Comparison of ENCODE assay signal across 1 cellular context in the genomic region with DNA sequence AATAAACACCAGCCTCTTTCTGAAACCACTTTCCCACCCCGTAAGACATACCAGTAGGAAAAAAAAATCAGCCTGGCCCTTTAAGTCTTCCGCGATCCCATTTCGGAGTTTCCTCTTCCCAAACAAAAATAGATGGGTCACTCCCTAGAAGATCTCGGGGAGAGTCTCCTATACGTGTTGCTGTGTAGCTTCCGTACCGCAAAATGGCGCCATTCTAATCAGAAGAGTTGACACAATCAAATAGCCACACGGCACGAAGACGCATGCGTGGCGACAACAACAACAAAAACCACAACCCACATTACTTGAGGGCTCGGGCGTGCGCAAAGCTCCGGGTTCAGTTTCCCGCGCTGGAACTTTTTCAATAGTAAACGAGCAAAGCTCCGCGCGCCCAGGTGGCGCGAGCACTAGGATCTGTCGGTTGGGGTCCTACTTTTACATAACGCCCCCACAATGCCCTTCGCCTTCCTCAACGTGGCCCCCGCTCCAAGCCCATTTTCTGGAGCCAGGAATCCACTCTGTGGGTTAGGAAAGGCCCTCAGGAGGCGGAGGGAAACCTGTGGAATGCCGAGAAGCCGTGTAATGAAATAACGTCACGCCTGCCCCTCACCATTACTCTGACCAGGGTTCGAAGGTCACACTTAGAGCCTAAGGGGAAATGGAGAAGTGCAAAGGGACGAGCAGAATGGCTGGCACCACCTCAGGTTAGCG.
A peak's percentile ranks its signal among the peaks of the same experiment; 100 is the strongest.
TF ChIP-seq lines count a peak whose summit lies in the region.

A gene (minus strand): TSS at position 208 of the 711 bp plus-strand sequence. CDS start 519 bp downstream, outside the sequence.

TF ChIP-seq in HEK293, 187 proteins besides CTCF, POLR2A, EP300 and RAD21 (continued from another document and continues in another):
- TF ChIP-seq, protein P1, sequence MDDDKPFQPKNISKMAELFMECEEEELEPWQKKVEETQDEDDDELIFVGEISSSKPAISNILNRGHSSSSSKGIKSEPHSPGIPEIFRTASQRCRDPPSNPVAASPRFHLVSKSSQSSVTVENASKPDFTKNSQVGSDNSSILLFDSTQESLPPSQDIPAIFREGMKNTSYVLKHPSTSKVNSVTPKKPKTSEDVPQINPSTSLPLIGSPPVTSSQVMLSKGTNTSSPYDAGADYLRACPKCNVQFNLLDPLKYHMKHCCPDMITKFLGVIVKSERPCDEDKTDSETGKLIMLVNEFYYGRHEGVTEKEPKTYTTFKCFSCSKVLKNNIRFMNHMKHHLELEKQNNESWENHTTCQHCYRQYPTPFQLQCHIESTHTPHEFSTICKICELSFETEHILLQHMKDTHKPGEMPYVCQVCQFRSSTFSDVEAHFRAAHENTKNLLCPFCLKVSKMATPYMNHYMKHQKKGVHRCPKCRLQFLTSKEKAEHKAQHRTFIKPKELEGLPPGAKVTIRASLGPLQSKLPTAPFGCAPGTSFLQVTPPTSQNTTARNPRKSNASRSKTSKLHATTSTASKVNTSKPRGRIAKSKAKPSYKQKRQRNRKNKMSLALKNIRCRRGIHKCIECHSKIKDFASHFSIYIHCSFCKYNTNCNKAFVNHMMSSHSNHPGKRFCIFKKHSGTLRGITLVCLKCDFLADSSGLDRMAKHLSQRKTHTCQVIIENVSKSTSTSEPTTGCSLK (tag by site-specific recombination; IDR thresholded peaks at IDR 0.05): no peak
- no peak for TF ChIP-seq ZNF791 (tag by site-specific recombination; IDR thresholded peaks at IDR 0.05)
- no peak for TF ChIP-seq ZNF174 (tag by site-specific recombination; IDR thresholded peaks at IDR 0.05)
- TF ChIP-seq ZNF654 (tag by site-specific recombination; IDR thresholded peaks at IDR 0.05; ENCODE audit: low read depth): no peak
- TF ChIP-seq ZNF561 (tag by site-specific recombination; IDR thresholded peaks at IDR 0.05; ENCODE audit: borderline replicate concordance): peak; percentile 28; the same call in 1 of the 2 replicates
- TF ChIP-seq, protein P2, sequence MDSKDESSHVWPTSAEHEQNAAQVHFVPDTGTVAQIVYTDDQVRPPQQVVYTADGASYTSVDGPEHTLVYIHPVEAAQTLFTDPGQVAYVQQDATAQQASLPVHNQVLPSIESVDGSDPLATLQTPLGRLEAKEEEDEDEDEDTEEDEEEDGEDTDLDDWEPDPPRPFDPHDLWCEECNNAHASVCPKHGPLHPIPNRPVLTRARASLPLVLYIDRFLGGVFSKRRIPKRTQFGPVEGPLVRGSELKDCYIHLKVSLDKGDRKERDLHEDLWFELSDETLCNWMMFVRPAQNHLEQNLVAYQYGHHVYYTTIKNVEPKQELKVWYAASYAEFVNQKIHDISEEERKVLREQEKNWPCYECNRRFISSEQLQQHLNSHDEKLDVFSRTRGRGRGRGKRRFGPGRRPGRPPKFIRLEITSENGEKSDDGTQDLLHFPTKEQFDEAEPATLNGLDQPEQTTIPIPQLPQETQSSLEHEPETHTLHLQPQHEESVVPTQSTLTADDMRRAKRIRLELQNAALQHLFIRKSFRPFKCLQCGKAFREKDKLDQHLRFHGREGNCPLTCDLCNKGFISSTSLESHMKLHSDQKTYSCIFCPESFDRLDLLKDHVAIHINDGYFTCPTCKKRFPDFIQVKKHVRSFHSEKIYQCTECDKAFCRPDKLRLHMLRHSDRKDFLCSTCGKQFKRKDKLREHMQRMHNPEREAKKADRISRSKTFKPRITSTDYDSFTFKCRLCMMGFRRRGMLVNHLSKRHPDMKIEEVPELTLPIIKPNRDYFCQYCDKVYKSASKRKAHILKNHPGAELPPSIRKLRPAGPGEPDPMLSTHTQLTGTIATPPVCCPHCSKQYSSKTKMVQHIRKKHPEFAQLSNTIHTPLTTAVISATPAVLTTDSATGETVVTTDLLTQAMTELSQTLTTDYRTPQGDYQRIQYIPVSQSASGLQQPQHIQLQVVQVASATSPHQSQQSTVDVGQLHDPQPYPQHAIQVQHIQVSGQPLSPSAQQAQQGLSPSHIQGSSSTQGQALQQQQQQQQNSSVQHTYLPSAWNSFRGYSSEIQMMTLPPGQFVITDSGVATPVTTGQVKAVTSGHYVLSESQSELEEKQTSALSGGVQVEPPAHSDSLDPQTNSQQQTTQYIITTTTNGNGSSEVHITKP (tag by site-specific recombination; IDR thresholded peaks at IDR 0.05): peak; percentile 49; the same call in 1 of the 2 replicates
- TF ChIP-seq ZNF76 (tag by site-specific recombination; IDR thresholded peaks at IDR 0.05; ENCODE audit: borderline replicate concordance, low read depth): peak; percentile 89; the same call in 1 of the 2 replicates
- TF ChIP-seq ZNF121 (tag by site-specific recombination; IDR thresholded peaks at IDR 0.05): no peak
- peak; percentile 48; the same call in 1 of the 2 replicates for TF ChIP-seq KLF8 (tag by site-specific recombination; IDR thresholded peaks at IDR 0.05)
- no peak for TF ChIP-seq ZNF404 (tag by site-specific recombination; IDR thresholded peaks at IDR 0.05)
- no peak for TF ChIP-seq ZNF510 (tag by site-specific recombination; IDR thresholded peaks at IDR 0.05; ENCODE audit: insufficient replicate concordance)
- TF ChIP-seq ZNF600 (tag by site-specific recombination; IDR thresholded peaks at IDR 0.05): no peak
- TF ChIP-seq SP3 (tag by site-specific recombination; IDR thresholded peaks at IDR 0.05): no peak
- no peak for TF ChIP-seq ZFP41 (tag by site-specific recombination; IDR thresholded peaks at IDR 0.05; ENCODE audit: borderline replicate concordance)
- TF ChIP-seq ZBTB8A (tag by site-specific recombination; IDR thresholded peaks at IDR 0.05): peak; percentile 28
- TF ChIP-seq ZFP37 (tag by site-specific recombination; IDR thresholded peaks at IDR 0.05): 0 out of 2 replicates have a peak, but pooled peaks have one; percentile 34
- TF ChIP-seq, protein P3, sequence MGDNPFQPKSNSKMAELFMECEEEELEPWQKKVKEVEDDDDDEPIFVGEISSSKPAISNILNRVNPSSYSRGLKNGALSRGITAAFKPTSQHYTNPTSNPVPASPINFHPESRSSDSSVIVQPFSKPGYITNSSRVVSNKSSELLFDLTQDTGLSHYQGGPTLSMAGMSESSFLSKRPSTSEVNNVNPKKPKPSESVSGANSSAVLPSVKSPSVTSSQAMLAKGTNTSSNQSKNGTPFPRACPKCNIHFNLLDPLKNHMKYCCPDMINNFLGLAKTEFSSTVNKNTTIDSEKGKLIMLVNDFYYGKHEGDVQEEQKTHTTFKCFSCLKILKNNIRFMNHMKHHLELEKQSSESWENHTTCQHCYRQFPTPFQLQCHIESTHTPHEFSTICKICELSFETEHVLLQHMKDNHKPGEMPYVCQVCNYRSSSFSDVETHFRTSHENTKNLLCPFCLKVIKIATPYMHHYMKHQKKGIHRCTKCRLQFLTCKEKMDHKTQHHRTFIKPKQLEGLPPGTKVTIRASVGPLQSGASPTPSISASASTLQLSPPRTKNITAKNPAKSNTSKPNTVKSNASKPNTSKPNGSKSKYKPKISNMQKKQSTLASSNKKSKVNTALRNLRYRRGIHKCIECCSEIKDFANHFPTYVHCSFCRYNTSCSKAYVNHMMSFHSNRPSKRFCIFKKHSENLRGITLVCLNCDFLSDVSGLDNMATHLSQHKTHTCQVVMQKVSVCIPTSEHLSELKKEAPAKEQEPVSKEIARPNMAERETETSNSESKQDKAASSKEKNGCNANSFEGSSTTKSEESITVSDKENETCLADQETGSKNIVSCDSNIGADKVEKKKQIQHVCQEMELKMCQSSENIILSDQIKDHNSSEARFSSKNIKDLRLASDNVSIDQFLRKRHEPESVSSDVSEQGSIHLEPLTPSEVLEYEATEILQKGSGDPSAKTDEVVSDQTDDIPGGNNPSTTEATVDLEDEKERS (tag by site-specific recombination; IDR thresholded peaks at IDR 0.05): no peak
- TF ChIP-seq ZNF433 (tag by site-specific recombination; IDR thresholded peaks at IDR 0.05; ENCODE audit: low read depth): no peak
- TF ChIP-seq, protein P4, sequence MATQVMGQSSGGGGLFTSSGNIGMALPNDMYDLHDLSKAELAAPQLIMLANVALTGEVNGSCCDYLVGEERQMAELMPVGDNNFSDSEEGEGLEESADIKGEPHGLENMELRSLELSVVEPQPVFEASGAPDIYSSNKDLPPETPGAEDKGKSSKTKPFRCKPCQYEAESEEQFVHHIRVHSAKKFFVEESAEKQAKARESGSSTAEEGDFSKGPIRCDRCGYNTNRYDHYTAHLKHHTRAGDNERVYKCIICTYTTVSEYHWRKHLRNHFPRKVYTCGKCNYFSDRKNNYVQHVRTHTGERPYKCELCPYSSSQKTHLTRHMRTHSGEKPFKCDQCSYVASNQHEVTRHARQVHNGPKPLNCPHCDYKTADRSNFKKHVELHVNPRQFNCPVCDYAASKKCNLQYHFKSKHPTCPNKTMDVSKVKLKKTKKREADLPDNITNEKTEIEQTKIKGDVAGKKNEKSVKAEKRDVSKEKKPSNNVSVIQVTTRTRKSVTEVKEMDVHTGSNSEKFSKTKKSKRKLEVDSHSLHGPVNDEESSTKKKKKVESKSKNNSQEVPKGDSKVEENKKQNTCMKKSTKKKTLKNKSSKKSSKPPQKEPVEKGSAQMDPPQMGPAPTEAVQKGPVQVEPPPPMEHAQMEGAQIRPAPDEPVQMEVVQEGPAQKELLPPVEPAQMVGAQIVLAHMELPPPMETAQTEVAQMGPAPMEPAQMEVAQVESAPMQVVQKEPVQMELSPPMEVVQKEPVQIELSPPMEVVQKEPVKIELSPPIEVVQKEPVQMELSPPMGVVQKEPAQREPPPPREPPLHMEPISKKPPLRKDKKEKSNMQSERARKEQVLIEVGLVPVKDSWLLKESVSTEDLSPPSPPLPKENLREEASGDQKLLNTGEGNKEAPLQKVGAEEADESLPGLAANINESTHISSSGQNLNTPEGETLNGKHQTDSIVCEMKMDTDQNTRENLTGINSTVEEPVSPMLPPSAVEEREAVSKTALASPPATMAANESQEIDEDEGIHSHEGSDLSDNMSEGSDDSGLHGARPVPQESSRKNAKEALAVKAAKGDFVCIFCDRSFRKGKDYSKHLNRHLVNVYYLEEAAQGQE (tag by site-specific recombination; IDR thresholded peaks at IDR 0.05): no peak
- TF ChIP-seq BCL11B (tag by site-specific recombination; IDR thresholded peaks at IDR 0.05; ENCODE audit: low read depth): no peak
- peak; percentile 12; the same call in 1 of the 2 replicates for TF ChIP-seq ZNF394 (tag by site-specific recombination; IDR thresholded peaks at IDR 0.05; ENCODE audit: borderline replicate concordance)
- TF ChIP-seq, protein P5, sequence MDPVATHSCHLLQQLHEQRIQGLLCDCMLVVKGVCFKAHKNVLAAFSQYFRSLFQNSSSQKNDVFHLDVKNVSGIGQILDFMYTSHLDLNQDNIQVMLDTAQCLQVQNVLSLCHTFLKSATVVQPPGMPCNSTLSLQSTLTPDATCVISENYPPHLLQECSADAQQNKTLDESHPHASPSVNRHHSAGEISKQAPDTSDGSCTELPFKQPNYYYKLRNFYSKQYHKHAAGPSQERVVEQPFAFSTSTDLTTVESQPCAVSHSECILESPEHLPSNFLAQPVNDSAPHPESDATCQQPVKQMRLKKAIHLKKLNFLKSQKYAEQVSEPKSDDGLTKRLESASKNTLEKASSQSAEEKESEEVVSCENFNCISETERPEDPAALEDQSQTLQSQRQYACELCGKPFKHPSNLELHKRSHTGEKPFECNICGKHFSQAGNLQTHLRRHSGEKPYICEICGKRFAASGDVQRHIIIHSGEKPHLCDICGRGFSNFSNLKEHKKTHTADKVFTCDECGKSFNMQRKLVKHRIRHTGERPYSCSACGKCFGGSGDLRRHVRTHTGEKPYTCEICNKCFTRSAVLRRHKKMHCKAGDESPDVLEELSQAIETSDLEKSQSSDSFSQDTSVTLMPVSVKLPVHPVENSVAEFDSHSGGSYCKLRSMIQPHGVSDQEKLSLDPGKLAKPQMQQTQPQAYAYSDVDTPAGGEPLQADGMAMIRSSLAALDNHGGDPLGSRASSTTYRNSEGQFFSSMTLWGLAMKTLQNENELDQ (tag by site-specific recombination; IDR thresholded peaks at IDR 0.05; ENCODE audit: low read depth): no peak
- peak; percentile 20 for TF ChIP-seq ZNF335 (tag by site-specific recombination; conservative IDR thresholded peaks at IDR 0.05)
- TF ChIP-seq, protein P6, sequence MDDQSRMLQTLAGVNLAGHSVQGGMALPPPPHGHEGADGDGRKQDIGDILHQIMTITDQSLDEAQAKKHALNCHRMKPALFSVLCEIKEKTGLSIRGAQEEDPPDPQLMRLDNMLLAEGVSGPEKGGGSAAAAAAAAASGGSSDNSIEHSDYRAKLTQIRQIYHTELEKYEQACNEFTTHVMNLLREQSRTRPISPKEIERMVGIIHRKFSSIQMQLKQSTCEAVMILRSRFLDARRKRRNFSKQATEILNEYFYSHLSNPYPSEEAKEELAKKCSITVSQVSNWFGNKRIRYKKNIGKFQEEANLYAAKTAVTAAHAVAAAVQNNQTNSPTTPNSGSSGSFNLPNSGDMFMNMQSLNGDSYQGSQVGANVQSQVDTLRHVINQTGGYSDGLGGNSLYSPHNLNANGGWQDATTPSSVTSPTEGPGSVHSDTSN (CRISPR knock-in tag; IDR thresholded peaks at IDR 0.05): no peak
- TF ChIP-seq KLF1 (tag by site-specific recombination; IDR thresholded peaks at IDR 0.05): no peak; the same call in 1 of the 2 replicates
- TF ChIP-seq SP7 (tag by site-specific recombination; IDR thresholded peaks at IDR 0.05): 0 out of 2 replicates have a peak, but pooled peaks have one; percentile 12
- TF ChIP-seq ZNF175 (tag by site-specific recombination; IDR thresholded peaks at IDR 0.05): no peak
- TF ChIP-seq MYNN (tag by site-specific recombination; IDR thresholded peaks at IDR 0.05; ENCODE audit: borderline replicate concordance): 0 out of 2 replicates have a peak, but pooled peaks have one; percentile 35
- no peak for TF ChIP-seq ZNF514 (tag by site-specific recombination; IDR thresholded peaks at IDR 0.05)
- TF ChIP-seq SP2 (tag by site-specific recombination; IDR thresholded peaks at IDR 0.05): no peak
- no peak for TF ChIP-seq ZNF202 (tag by site-specific recombination; IDR thresholded peaks at IDR 0.05; ENCODE audit: borderline replicate concordance)
- TF ChIP-seq ZNF214 (tag by site-specific recombination; IDR thresholded peaks at IDR 0.05; ENCODE audit: borderline replicate concordance): no peak
- TF ChIP-seq, protein P7, sequence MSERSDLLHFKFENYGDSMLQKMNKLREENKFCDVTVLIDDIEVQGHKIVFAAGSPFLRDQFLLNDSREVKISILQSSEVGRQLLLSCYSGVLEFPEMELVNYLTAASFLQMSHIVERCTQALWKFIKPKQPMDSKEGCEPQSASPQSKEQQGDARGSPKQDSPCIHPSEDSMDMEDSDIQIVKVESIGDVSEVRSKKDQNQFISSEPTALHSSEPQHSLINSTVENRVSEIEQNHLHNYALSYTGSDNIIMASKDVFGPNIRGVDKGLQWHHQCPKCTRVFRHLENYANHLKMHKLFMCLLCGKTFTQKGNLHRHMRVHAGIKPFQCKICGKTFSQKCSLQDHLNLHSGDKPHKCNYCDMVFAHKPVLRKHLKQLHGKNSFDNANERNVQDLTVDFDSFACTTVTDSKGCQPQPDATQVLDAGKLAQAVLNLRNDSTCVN (tag by site-specific recombination; optimal IDR thresholded peaks at IDR 0.05): peak; percentile 87
- TF ChIP-seq ZEB2 (tag by site-specific recombination; IDR thresholded peaks at IDR 0.05): no peak; the same call in 1 of the 2 replicates
- TF ChIP-seq, protein P8, sequence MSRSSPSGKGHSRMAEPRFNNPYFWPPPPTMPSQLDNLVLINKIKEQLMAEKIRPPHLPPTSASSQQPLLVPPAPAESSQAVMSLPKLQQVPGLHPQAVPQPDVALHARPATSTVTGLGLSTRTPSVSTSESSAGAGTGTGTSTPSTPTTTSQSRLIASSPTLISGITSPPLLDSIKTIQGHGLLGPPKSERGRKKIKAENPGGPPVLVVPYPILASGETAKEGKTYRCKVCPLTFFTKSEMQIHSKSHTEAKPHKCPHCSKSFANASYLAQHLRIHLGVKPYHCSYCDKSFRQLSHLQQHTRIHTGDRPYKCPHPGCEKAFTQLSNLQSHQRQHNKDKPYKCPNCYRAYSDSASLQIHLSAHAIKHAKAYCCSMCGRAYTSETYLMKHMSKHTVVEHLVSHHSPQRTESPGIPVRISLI (tag by site-specific recombination; IDR thresholded peaks at IDR 0.05): peak; percentile 88
- no peak for TF ChIP-seq ZNF350 (tag by site-specific recombination; IDR thresholded peaks at IDR 0.05)
